In the genomic region with DNA sequence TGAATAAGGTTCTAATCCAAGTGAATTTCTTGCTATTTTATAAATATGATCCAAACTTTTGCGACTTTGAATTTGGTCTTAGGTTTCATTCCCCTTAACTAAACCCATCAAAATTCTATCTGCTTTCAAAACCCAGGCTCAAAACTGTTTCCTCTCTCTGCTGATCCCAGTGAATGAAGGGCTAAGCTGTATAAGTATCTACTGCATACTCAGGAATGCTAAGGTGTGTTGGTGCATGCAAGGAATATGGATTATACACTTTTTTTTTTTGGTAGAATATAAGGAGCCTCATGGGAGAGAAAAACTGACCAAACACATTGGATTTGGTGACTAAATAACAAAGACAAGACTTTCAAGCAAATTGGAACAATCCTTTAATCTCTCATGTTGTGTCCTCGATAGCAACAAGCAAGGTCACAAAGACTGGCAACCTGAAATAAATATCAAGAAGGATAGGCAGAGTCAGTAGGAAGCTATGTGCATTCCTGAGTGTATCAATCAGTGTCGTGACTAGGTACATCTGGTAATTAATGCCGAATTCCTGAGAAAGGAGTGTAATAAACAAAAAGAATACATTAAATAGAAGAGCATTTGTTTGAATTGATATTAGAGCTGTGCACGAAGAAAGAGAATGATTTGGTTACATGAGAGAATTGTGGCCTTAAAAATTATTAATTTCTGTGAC, we compare ENCODE assay signal across 24 cellular contexts.
"Had no signal": no experiment of that assay in that cellular context is flagged by ENCODE, and none has a peak within 500 bp of the region (broad histone marks: within the 10 kb centered on the region; RNA-seq: fewer than 3 reads in every experiment).

No MANE protein-coding gene starts in this region.

- H3K36me3 ChIP-seq: gastrocnemius medialis, ovary, prostate gland, right atrium auricular region, tibial nerve had no signal

- H3K4me3 ChIP-seq: gastrocnemius medialis, ovary, prostate gland, right atrium auricular region, smooth muscle cell, tibial nerve had no signal

- H3K4me2 ChIP-seq: smooth muscle cell had no signal

- DNase-seq: activated CD4-positive, alpha-beta memory T cell treated with anti-CD3 and anti-CD28 coated beads for 36 hours; activated CD4-positive, alpha-beta T cell treated with anti-CD3 and anti-CD28 coated beads, Interleukin-2, amount 10 ng/mL, durations not matched to agents 24 days and 14 days; activated CD4-positive, CD25-positive, alpha-beta regulatory T cell treated with anti-CD3 and anti-CD28 coated beads, Interleukin-2, amount 50 U/mL, for 72 hours; activated CD8-positive, alpha-beta memory T cell treated with anti-CD3 and anti-CD28 coated beads, Interleukin-2, amount 50 U/mL, for 4 hours; activated gamma-delta T cell treated with Interleukin-2 at 50 U/mL for 16 hours; activated naive CD8-positive, alpha-beta T cell treated with anti-CD3 and anti-CD28 coated beads, Interleukin-2, amount 50 U/mL, for 24 hours; activated T-cell treated with anti-CD3 and anti-CD28 coated beads, Interleukin-2, amount 50 U/mL, for 24 hours; amygdala; dermis blood vessel endothelial cell; effector CD4-positive, alpha-beta T cell; gastrocnemius medialis; glutamatergic neuron; left colon; midbrain; naive thymus-derived CD4-positive, alpha-beta T cell; ovary; stimulated activated CD4-positive, alpha-beta T cell treated with anti-CD3 and anti-CD28 coated beads, Interleukin-1b, Interleukin-23, amount 100 ng/mL, for 48 hours; stimulated activated naive CD4-positive, alpha-beta T cell; T-helper 2 cell had no signal

- ATAC-seq: activated naive CD8-positive, alpha-beta T cell treated with anti-CD3 and anti-CD28 coated beads, Interleukin-2, amount 50 U/mL, for 24 hours; activated T-helper 17 cell treated with anti-CD3 and anti-CD28 coated beads, Interleukin-2, amount 50 U/mL, for 72 hours; gastrocnemius medialis; left colon; naive thymus-derived CD4-positive, alpha-beta T cell had no signal

- H3K4me1 ChIP-seq: gastrocnemius medialis, prostate gland, right atrium auricular region, tibial nerve had no signal

- H3K27me3 ChIP-seq: gastrocnemius medialis, ovary, right atrium auricular region, tibial nerve had no signal

- H3K9me3 ChIP-seq: gastrocnemius medialis, ovary, prostate gland, right atrium auricular region, tibial nerve had no signal

- H3K27ac ChIP-seq: gastrocnemius medialis, ovary, prostate gland, right atrium auricular region, tibial nerve had no signal
